ENCODE assay signal across 1 cellular context in the genomic region with DNA sequence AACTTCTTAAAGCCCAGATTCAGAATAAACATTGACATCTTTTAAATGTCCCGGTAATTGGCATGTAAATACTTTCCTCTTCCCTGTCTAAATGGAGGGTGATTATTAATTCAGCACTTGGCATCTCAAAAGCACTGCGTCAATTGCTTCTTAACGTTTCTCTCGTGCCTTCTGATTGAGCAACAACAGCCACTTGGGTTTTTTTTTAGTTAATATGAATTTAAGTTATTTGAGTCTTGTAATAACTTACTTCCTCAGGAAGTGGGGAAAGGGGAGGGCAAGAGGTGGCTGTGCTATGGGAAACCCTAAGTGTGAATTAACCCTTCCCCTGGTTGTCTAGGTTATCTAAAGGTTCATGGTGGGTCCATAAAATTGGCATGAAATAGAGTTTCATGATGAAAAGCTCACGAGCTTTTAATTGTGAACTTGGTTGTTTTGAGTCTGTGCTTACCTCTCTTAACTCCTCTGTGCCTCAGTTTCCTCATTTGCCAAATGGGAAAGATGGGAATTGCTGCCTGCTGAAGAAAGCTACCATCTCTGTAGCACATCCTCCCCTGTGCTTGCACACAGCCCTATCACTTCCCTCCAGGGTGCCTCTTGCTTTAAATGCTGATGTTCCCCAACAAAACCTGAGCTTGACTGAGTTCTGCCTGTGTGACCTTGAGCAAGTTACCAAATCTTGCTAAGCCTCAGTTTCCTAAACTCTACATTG.
TF ChIP-seq lines count a peak whose summit lies in the region.

No MANE protein-coding gene starts in this region.

TF ChIP-seq in HCT116, 20 proteins besides CTCF, POLR2A, EP300 and RAD21 (continued from another document):
- TF ChIP-seq, protein P1, sequence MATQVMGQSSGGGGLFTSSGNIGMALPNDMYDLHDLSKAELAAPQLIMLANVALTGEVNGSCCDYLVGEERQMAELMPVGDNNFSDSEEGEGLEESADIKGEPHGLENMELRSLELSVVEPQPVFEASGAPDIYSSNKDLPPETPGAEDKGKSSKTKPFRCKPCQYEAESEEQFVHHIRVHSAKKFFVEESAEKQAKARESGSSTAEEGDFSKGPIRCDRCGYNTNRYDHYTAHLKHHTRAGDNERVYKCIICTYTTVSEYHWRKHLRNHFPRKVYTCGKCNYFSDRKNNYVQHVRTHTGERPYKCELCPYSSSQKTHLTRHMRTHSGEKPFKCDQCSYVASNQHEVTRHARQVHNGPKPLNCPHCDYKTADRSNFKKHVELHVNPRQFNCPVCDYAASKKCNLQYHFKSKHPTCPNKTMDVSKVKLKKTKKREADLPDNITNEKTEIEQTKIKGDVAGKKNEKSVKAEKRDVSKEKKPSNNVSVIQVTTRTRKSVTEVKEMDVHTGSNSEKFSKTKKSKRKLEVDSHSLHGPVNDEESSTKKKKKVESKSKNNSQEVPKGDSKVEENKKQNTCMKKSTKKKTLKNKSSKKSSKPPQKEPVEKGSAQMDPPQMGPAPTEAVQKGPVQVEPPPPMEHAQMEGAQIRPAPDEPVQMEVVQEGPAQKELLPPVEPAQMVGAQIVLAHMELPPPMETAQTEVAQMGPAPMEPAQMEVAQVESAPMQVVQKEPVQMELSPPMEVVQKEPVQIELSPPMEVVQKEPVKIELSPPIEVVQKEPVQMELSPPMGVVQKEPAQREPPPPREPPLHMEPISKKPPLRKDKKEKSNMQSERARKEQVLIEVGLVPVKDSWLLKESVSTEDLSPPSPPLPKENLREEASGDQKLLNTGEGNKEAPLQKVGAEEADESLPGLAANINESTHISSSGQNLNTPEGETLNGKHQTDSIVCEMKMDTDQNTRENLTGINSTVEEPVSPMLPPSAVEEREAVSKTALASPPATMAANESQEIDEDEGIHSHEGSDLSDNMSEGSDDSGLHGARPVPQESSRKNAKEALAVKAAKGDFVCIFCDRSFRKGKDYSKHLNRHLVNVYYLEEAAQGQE (IDR thresholded peaks at IDR 0.05; ENCODE audit: low read depth) = no peak
- TF ChIP-seq ZFX (IDR thresholded peaks at IDR 0.05) (no peak), CEBPB (IDR thresholded peaks at IDR 0.05; ENCODE audit: low read depth) (no peak), POLR2AphosphoS5 (IDR thresholded peaks at IDR 0.05; ENCODE audit: low read depth, low read length) (no peak), YY1 (IDR thresholded peaks at IDR 0.05; ENCODE audit: extremely low read depth, insufficient replicate concordance, low read depth, low read length) (no peak), TCF7L2 (IDR thresholded peaks at IDR 0.05; ENCODE audit: borderline replicate concordance, extremely low read depth, insufficient read depth, insufficient read length) (no peak), EGR1 (IDR thresholded peaks at IDR 0.05; ENCODE audit: low read depth) (no peak), EZH2phosphoT487 (IDR thresholded peaks at IDR 0.05; ENCODE audit: borderline replicate concordance) (no peak), SIN3A (IDR thresholded peaks at IDR 0.05; ENCODE audit: low read depth) (no peak), JUND (IDR thresholded peaks at IDR 0.05) (no peak)
- TF ChIP-seq, protein P2, sequence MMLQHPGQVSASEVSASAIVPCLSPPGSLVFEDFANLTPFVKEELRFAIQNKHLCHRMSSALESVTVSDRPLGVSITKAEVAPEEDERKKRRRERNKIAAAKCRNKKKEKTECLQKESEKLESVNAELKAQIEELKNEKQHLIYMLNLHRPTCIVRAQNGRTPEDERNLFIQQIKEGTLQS (IDR thresholded peaks at IDR 0.05) = no peak
- TF ChIP-seq, protein P3, sequence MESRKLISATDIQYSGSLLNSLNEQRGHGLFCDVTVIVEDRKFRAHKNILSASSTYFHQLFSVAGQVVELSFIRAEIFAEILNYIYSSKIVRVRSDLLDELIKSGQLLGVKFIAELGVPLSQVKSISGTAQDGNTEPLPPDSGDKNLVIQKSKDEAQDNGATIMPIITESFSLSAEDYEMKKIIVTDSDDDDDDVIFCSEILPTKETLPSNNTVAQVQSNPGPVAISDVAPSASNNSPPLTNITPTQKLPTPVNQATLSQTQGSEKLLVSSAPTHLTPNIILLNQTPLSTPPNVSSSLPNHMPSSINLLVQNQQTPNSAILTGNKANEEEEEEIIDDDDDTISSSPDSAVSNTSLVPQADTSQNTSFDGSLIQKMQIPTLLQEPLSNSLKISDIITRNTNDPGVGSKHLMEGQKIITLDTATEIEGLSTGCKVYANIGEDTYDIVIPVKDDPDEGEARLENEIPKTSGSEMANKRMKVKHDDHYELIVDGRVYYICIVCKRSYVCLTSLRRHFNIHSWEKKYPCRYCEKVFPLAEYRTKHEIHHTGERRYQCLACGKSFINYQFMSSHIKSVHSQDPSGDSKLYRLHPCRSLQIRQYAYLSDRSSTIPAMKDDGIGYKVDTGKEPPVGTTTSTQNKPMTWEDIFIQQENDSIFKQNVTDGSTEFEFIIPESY (IDR thresholded peaks at IDR 0.05; ENCODE audit: extremely low read depth, insufficient replicate concordance, low read length) = no peak
